Comparison of ENCODE assay signal across 8 cellular contexts in the genomic region with DNA sequence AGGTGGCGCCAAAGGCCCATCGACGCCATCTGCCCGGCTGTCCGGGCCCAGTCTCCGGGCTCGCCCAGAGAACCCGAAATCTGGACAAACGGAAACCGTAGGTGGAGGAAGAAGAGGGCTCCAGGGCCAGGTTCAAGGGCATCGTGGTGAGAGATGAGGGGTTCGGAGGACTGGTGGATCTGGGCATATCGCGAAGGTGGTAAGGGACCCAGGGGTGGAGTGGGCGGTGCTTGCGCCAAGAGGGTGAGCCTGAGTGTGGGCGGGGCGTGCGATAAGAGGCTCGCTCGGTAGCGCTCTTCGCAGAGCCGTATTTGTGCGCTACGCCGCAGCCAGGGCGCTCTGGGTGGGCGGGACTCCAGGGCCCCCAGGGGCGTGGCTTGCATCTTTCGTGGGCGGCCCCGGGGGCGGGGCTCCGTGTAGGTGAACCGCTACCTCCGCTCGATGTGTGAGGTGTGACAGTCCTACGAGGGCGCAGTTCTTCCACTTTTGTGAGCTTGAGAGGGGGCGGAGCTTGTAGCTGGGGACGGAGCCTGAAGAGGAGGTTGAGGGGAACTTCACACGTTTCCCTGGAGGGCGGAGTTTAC. TPM values are rescaled to one million over a fixed set of nuclear protein-coding genes. Genes with fewer than 3 reads are reported as not detected.
DNase-seq lines count a peak whose midpoint lies in the region; ATAC-seq, FAIRE-seq and TF ChIP-seq lines count a peak whose summit lies in the region.

No MANE protein-coding gene starts in this region.

- H3K9me3 ChIP-seq in endodermal cell (ENCODE audit: control insufficient read depth, low read length): no peaks in the 10 kb centered on the region

- CTCF ChIA-PET in activated CD8-positive, alpha-beta memory T cell treated with anti-CD3 and anti-CD28 coated beads, Interleukin-2, amount 10 ng/mL, durations not matched to agents 7 days and 5 days (lab: Charles Lee): interaction anchor here (0.6 to 7.0 kb wide), 33 partner anchors 10 to 487 kb away, joined by 3 to 174 read pairs (median 6); a partner anchor contains a TSS

- peaks cover 34% of the 10 kb centered on the region for H3K4me1 Mint-ChIP-seq in activated CD8-positive, alpha-beta memory T cell treated with anti-CD3 and anti-CD28 coated beads, Interleukin-2, amount 10 ng/mL, durations not matched to agents 7 days and 5 days
- H3K4me1 Mint-ChIP-seq in endodermal cell (peaks cover 5% of the 10 kb centered on the region), mesothelial cell of epicardium (peaks cover 28% of the 10 kb centered on the region)

- H3K9me3 Mint-ChIP-seq in activated CD8-positive, alpha-beta memory T cell treated with anti-CD3 and anti-CD28 coated beads, Interleukin-2, amount 10 ng/mL, durations not matched to agents 7 days and 5 days (ENCODE audit: low read depth): no peaks in the 10 kb centered on the region
- H3K9me3 Mint-ChIP-seq in endodermal cell (no peaks in the 10 kb centered on the region), mesothelial cell of epicardium (no peaks in the 10 kb centered on the region)

- H3K36me3 Mint-ChIP-seq in activated CD8-positive, alpha-beta memory T cell treated with anti-CD3 and anti-CD28 coated beads, Interleukin-2, amount 10 ng/mL, durations not matched to agents 7 days and 5 days: peaks cover 7% of the 10 kb centered on the region
- no peaks in the 10 kb centered on the region for H3K36me3 Mint-ChIP-seq in endodermal cell (ENCODE audit: low read depth)
- H3K36me3 Mint-ChIP-seq in mesothelial cell of epicardium: no peaks in the 10 kb centered on the region

- H3K4me3 ChIP-seq in endodermal cell (ENCODE audit: low read length): peak overlapping the region; percentile 90

- 0% methylated on average over 11 to 44 of the region's 44 CpGs for WGBS in endodermal cell (ENCODE audit: insufficient coverage in 1 of 2, insufficient read length in 1 of 2), 2 experiments

- peak overlapping the region; percentile 64 for H3K9ac ChIP-seq in endodermal cell (ENCODE audit: extremely low read depth, low read length, poor library complexity, severe bottlenecking)

- peaks cover 3% of the 10 kb centered on the region for H3K4me1 ChIP-seq in endodermal cell (ENCODE audit: control insufficient read depth, insufficient read depth, low read length)

- H3K27me3 Mint-ChIP-seq in activated CD8-positive, alpha-beta memory T cell treated with anti-CD3 and anti-CD28 coated beads, Interleukin-2, amount 10 ng/mL, durations not matched to agents 7 days and 5 days: peaks cover 5% of the 10 kb centered on the region
- H3K27me3 Mint-ChIP-seq in endodermal cell (ENCODE audit: insufficient read depth) (peaks cover 28% of the 10 kb centered on the region), mesothelial cell of epicardium (ENCODE audit: low read depth) (peaks cover 5% of the 10 kb centered on the region)

- TF ChIP-seq CTCF in endodermal cell (conservative IDR thresholded peaks at IDR 0.05): no peak
- peak; percentile 9 for TF ChIP-seq CTCF in mesothelial cell of epicardium (IDR thresholded peaks at IDR 0.05; ENCODE audit: unreplicated experiment)

- ATAC-seq in GM21381 (IDR thresholded peaks at IDR 0.05; ENCODE audit: unreplicated experiment): peak; percentile 74
- ATAC-seq in activated CD8-positive, alpha-beta memory T cell treated with anti-CD3 and anti-CD28 coated beads, Interleukin-2, amount 10 ng/mL, durations not matched to agents 7 days and 5 days: peak; percentile 72

- H3K27ac ChIP-seq in endodermal cell (ENCODE audit: low read depth, low read length): peak overlapping the region; percentile 81

- H3K27ac Mint-ChIP-seq in activated CD8-positive, alpha-beta memory T cell treated with anti-CD3 and anti-CD28 coated beads, Interleukin-2, amount 10 ng/mL, durations not matched to agents 7 days and 5 days: peak overlapping the region; percentile 98
- peak overlapping the region; percentile 95 for H3K27ac Mint-ChIP-seq in endodermal cell
- peak overlapping the region; percentile 98 for H3K27ac Mint-ChIP-seq in mesothelial cell of epicardium

- peak overlapping the region; percentile 89 for H3K4me3 Mint-ChIP-seq in activated CD8-positive, alpha-beta memory T cell treated with anti-CD3 and anti-CD28 coated beads, Interleukin-2, amount 10 ng/mL, durations not matched to agents 7 days and 5 days
- peak overlapping the region; percentile 72 for H3K4me3 Mint-ChIP-seq in endodermal cell
- peak overlapping the region; percentile 84 for H3K4me3 Mint-ChIP-seq in mesothelial cell of epicardium

- DNase-seq in COR-L47 (lab: John Stamatoyannopoulos, UW) (peak; percentile 94), HTR-8/SVneo (ENCODE audit: insufficient read length, low spot score) (peak; percentile 96), NOMO-1 treated with DMSO at 0.1 percent for 48 hours (lab: John Stamatoyannopoulos, UW; ENCODE audit: unreplicated experiment) (peak; percentile 95), endodermal cell (peak; percentile 96), mesothelial cell of epicardium (ENCODE audit: low spot score in 2 of 2, unreplicated experiment in 2 of 2) (peak; percentile 82 to 93)
- peak; percentile 97 for DNase-seq in activated CD8-positive, alpha-beta memory T cell treated with anti-CD3 and anti-CD28 coated beads, Interleukin-2, amount 10 ng/mL, durations not matched to agents 7 days and 5 days
- peak; percentile 92 for DNase-seq in stimulated activated CD8-positive, alpha-beta memory T cell treated with anti-CD3 and anti-CD28 coated beads, Interleukin-15, amount 100 ng/mL, for 24 hours (ENCODE audit: low read depth)

- FAIRE-seq in HTR-8/SVneo (lab: Jason Lieb, UNC): peak; percentile 100

- H3K27me3 ChIP-seq in endodermal cell (ENCODE audit: control insufficient read depth, insufficient read depth, low read length, poor library complexity, severe bottlenecking): no peaks in the 10 kb centered on the region

- H3K36me3 ChIP-seq in endodermal cell (ENCODE audit: control insufficient read depth, insufficient read depth, low read length): no peaks in the 10 kb centered on the region

RNA-seq across cellular contexts. Expression of a gene that starts 4.8 kb away (rescaled TPM):
- total RNA-seq in activated CD8-positive, alpha-beta memory T cell treated with anti-CD3 and anti-CD28 coated beads, Interleukin-2, amount 10 ng/mL, durations not matched to agents 7 days and 5 days: 10 to 100 TPM; 16.8 to 35.5 TPM
- under 1 TPM; 0.33 to 0.40 TPM for total RNA-seq in endodermal cell
- 4.7 TPM for polyA plus RNA-seq in endodermal cell (2013, experiment 1 of 2)
- polyA plus RNA-seq in endodermal cell (2013, experiment 2 of 2): 5.5 TPM
- 95.2 to 102 TPM (median 97.9 TPM) in 3 replicates for total RNA-seq in mesothelial cell of epicardium

RNA-seq across cellular contexts. Expression of a gene that starts 20.4 kb away (rescaled TPM):
- not detected for total RNA-seq in activated CD8-positive, alpha-beta memory T cell treated with anti-CD3 and anti-CD28 coated beads, Interleukin-2, amount 10 ng/mL, durations not matched to agents 7 days and 5 days
- under 1 TPM in 1 of 2 donors, not detected in 1; 0.20 TPM for total RNA-seq in endodermal cell
- polyA plus RNA-seq in endodermal cell (2013, experiment 1 of 2): 0.50 TPM
- polyA plus RNA-seq in endodermal cell (2013, experiment 2 of 2): 0.41 TPM
- 1.3 to 1.8 TPM (median 1.6 TPM) in 3 replicates for total RNA-seq in mesothelial cell of epicardium

RNA-seq across cellular contexts. Expression of a gene that starts 23.1 kb away (rescaled TPM):
- total RNA-seq in activated CD8-positive, alpha-beta memory T cell treated with anti-CD3 and anti-CD28 coated beads, Interleukin-2, amount 10 ng/mL, durations not matched to agents 7 days and 5 days: 10 to 100 TPM; 56.5 to 73.9 TPM
- 10 to 100 TPM; 70.6 to 80.1 TPM for total RNA-seq in endodermal cell
- polyA plus RNA-seq in endodermal cell (2013, experiment 1 of 2): 55.2 TPM
- 51.0 TPM for polyA plus RNA-seq in endodermal cell (2013, experiment 2 of 2)
- total RNA-seq in mesothelial cell of epicardium: 66.8 to 74.0 TPM (median 71.2 TPM) in 3 replicates

RNA-seq across cellular contexts. Expression of a gene that starts 24.2 kb away (rescaled TPM):
- total RNA-seq in activated CD8-positive, alpha-beta memory T cell treated with anti-CD3 and anti-CD28 coated beads, Interleukin-2, amount 10 ng/mL, durations not matched to agents 7 days and 5 days: 1 to 10 TPM in 1 of 2 experiments, under 1 TPM in 1; 0.68 to 2.5 TPM
- total RNA-seq in endodermal cell (1 to 10 TPM; 2.2 to 2.6 TPM), mesothelial cell of epicardium (6.7 to 7.1 TPM (median 7.0 TPM) in 3 replicates)
- 3.6 TPM for polyA plus RNA-seq in endodermal cell (2013, experiment 1 of 2)
- 4.0 TPM for polyA plus RNA-seq in endodermal cell (2013, experiment 2 of 2)

RNA-seq across cellular contexts. Expression of a gene that starts 32.8 kb away (rescaled TPM):
- 10 to 100 TPM; 55.3 to 56.8 TPM for total RNA-seq in activated CD8-positive, alpha-beta memory T cell treated with anti-CD3 and anti-CD28 coated beads, Interleukin-2, amount 10 ng/mL, durations not matched to agents 7 days and 5 days
- total RNA-seq in endodermal cell: 10 to 100 TPM; 38.7 to 40.3 TPM
- polyA plus RNA-seq in endodermal cell (2013, experiment 1 of 2): 29.5 TPM
- 30.5 TPM for polyA plus RNA-seq in endodermal cell (2013, experiment 2 of 2)
- 25.0 to 27.1 TPM (median 26.5 TPM) in 3 replicates for total RNA-seq in mesothelial cell of epicardium

Comparison
In these comparisons a context has a peak if more than half of its experiments do, and no peak if none do; other contexts are left out.
1. Peak in every context shown above with its lines: DNase-seq, ATAC-seq, H3K4me3 ChIP-seq and H3K27ac ChIP-seq.
2. RNA of a gene that starts 4.8 kb away (total RNA-seq): 95.2 to 102 TPM in mesothelial cell of epicardium and 16.8 to 35.5 TPM in activated CD8-positive, alpha-beta memory T cell treated with anti-CD3 and anti-CD28 coated beads, Interleukin-2, amount 10 ng/mL, durations not matched to agents 7 days and 5 days; 0.33 to 0.40 TPM in endodermal cell; every median in the first group is over 10 times any median in the second.